ENCODE assay signal across 1 cellular context in genomic region chr10:86265877-86266259, GRCh38.
TF ChIP-seq lines count a peak whose summit lies in the region.

No MANE protein-coding gene starts in this region.

TF ChIP-seq in H1, 55 proteins besides CTCF, POLR2A, EP300 and RAD21 (continued from another document):
- TF ChIP-seq ATF2 (IDR thresholded peaks at IDR 0.05; ENCODE audit: low read length) (no peak), USF2 (IDR thresholded peaks at IDR 0.05; ENCODE audit: low read length) (no peak), YY1 (IDR thresholded peaks at IDR 0.05; ENCODE audit: low read depth, low read length) (no peak), FOSL1 (IDR thresholded peaks at IDR 0.05; ENCODE audit: insufficient read depth, low read depth, low read length) (no peak), CREB1 (IDR thresholded peaks at IDR 0.05) (no peak), JUND (IDR thresholded peaks at IDR 0.05; ENCODE audit: low read length) (no peak), CBX8 (IDR thresholded peaks at IDR 0.05; ENCODE audit: borderline replicate concordance, low read depth, low read length) (no peak), KDM5A (IDR thresholded peaks at IDR 0.05; ENCODE audit: low read length) (no peak)
TF ChIP-seq in H1: peak in this region for 0.
